ENCODE assay signal across 10 cellular contexts in the genomic region with DNA sequence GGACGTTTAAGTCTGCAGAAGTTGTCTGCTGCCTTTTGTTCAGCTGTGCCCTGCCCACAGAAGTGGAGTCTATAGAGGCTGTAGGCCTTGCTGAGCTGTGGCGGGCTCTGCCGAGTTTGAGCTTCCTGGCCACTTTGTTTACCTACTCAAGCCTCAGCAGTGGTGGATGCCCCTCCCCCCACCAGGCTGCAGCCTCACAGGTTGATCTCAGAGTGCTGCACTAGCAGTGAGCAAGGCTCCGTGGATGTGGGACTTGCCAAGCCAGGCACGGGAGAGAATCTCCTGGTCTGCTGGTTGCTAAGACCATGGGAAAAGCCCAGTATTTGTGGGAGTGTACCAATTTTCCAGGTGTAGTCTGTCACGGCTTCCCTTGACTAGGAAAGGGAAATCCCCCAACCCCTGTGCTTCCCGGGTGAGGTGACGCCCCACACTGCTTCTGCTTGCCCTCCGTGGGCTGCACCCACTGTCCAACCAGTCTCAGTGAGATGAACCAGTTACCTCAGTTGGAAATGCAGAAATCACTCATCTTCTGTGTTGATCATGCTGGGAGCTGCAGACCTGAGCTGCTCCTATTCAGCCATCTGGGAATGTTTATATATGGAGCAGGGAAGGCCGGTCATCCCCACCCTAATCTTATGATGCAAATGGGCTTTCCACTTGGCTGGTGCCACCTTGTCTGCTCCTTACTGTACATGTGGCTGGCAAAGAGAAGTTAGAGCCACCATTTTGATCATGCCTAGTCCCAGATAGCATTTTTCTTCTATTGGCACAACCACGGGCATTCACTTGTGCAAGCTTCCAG.
DNase-seq lines count a peak whose midpoint lies in the region; ATAC-seq and TF ChIP-seq lines count a peak whose summit lies in the region.
"Had no signal": no experiment of that assay in that cellular context is flagged by ENCODE, and none has a peak within 500 bp of the region (broad histone marks: within the 10 kb centered on the region; RNA-seq: fewer than 3 reads in every experiment).

No MANE protein-coding gene starts in this region.

- H3K9ac ChIP-seq in ES-I3 (ENCODE audit: low read depth, low read length): peak overlapping the region; percentile 24; the same call in 1 of the 2 replicates

- H3K36me3 ChIP-seq in ES-I3 (ENCODE audit: insufficient read depth, low read length) (no peaks in the 10 kb centered on the region), mucosa of descending colon (ENCODE audit: low read depth) (no peaks in the 10 kb centered on the region), adrenal gland (replicated peaks in 1 of 2) (no peaks in the 10 kb centered on the region)
- H3K36me3 ChIP-seq: right atrium auricular region, vagina had no signal

- TF ChIP-seq POLR2A in adrenal gland (IDR thresholded peaks at IDR 0.05): no peak

- ATAC-seq in mucosa of descending colon: peak; percentile 63
- ATAC-seq: Panc1 had no signal

- no peak for TF ChIP-seq CTCF in mucosa of descending colon (IDR thresholded peaks at IDR 0.05)
- no peak for TF ChIP-seq CTCF in adrenal gland (IDR thresholded peaks at IDR 0.05)

- WGBS in adrenal gland, 4 donors: 69 to 79% (median 75%) methylated on average over 5 to 11 of the region's 11 CpGs

- intact Hi-C loops in mucosa of descending colon (cut with DNase I, micrococcal nuclease) (no loop called here), adrenal gland (cut with DNase I) (no loop called here)

- DNase-seq in DMS 273 (lab: John Stamatoyannopoulos, UW; ENCODE audit: unreplicated experiment) (peak; percentile 83), UCSD-AML1 (lab: John Stamatoyannopoulos, UW; ENCODE audit: unreplicated experiment) (peak; percentile 44), mucosa of descending colon (peak; percentile 70 to 79 (median 71)), mesenteric fat pad (ENCODE audit: low spot score) (no peak), Ammon's horn (ENCODE audit: low spot score) (no peak), adrenal gland (no peak)

- no peak overlapping the region for H3K4me3 ChIP-seq in mucosa of descending colon
- no peak overlapping the region for H3K4me3 ChIP-seq in adrenal gland
- H3K4me3 ChIP-seq: right atrium auricular region, vagina had no signal

- H3K4me1 ChIP-seq in ES-I3 (ENCODE audit: insufficient read depth, low read length) (peaks cover 10% of the 10 kb centered on the region; the same call in 1 of the 2 replicates), mucosa of descending colon (ENCODE audit: low read depth) (no peaks in the 10 kb centered on the region), adrenal gland (replicated peaks in 1 of 2) (no peaks in the 10 kb centered on the region)
- H3K4me1 ChIP-seq: right atrium auricular region, vagina had no signal

- H3K9me3 ChIP-seq in ES-I3 (ENCODE audit: control insufficient read depth, insufficient read depth, low read length): no peaks in the 10 kb centered on the region
- H3K9me3 ChIP-seq in mucosa of descending colon: no peaks in the 10 kb centered on the region
- no peaks in the 10 kb centered on the region for H3K9me3 ChIP-seq in adrenal gland (replicated peaks in 1 of 3)
- H3K9me3 ChIP-seq: right atrium auricular region, vagina had no signal

- H3K27me3 ChIP-seq in adrenal gland: no peaks in the 10 kb centered on the region
- H3K27me3 ChIP-seq: right atrium auricular region, vagina had no signal

- H3K27ac ChIP-seq in adrenal gland: no peak overlapping the region
- H3K27ac ChIP-seq: right atrium auricular region, vagina had no signal

Comparison
In these comparisons a context has a peak if more than half of its experiments do, and no peak if none do; other contexts are left out.
1. DNase-seq: peak in DMS 273 (single experiment), UCSD-AML1 (single experiment) and mucosa of descending colon (3 of 3); none in mesenteric fat pad (single experiment), Ammon's horn (single experiment) and adrenal gland (0 of 7).